Comparison of ENCODE assay signal across 1 cellular context in the genomic region with DNA sequence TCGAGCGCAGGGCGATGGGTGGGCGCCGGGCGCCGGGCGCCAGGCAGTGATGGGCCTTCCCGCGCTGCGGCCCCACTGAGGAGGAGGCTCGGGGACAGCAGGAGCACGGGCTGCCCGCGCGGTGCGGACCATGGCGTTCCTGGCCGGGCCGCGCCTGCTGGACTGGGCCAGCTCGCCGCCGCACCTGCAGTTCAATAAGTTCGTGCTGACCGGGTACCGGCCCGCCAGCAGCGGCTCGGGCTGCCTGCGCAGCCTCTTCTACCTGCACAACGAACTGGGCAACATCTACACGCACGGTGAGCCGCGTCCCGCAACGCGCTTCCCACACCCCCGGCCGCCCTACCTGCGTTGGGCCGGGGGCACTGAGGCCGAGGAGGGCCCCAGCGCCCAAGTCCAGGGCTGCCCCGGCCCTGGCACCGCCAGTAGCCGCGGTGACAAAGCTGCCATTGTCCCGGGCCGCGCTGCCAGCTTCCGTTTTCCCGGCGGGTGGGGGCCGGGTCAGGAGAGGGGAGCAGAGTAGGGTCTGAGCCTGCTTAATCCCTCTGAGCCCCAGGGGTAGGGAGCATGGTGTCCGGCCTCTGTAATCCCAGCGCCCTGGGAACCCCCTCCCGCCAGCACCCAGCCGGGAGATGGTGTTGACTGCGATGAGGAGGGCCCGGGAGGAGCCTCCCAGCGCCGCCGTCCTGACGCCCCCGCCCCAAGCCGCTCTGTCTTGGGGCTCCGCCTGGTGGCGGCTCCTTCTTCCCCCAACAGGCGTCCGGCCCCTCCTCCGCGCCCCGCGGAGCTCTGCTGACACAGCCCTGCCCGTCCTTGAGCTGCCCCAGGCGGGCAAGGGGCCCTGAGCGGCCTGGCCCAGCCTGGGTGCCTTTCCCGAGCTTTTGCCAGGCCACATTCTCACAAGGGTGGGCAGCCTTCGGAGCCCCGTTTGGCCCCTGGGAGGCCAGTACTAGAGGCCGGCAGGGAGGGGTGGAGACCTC.
TF ChIP-seq lines count a peak whose summit lies in the region.

No MANE protein-coding gene starts in this region.

TF ChIP-seq in HepG2, 621 proteins besides CTCF, POLR2A, EP300 and RAD21 (continued from another document and continues in another):
- no peak for TF ChIP-seq PRDM10 (CRISPR knock-in tag; IDR thresholded peaks at IDR 0.05; ENCODE audit: low read depth)
- no peak; the same call in 1 of the 2 replicates for TF ChIP-seq KMT2B (CRISPR knock-in tag; IDR thresholded peaks at IDR 0.05)
- TF ChIP-seq, protein P1, sequence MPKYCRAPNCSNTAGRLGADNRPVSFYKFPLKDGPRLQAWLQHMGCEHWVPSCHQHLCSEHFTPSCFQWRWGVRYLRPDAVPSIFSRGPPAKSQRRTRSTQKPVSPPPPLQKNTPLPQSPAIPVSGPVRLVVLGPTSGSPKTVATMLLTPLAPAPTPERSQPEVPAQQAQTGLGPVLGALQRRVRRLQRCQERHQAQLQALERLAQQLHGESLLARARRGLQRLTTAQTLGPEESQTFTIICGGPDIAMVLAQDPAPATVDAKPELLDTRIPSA (CRISPR knock-in tag; IDR thresholded peaks at IDR 0.05; ENCODE audit: borderline replicate concordance), result no peak
- TF ChIP-seq KLF16 (CRISPR knock-in tag; IDR thresholded peaks at IDR 0.05), result peak in 1 of 2 experiments; percentile 66; a peak in 1 of 4 replicates
- TF ChIP-seq FIP1L1 (IDR thresholded peaks at IDR 0.05; ENCODE audit: borderline replicate concordance, insufficient read depth, low read depth, low read length), result no peak
- no peak for TF ChIP-seq SSRP1 (CRISPR knock-in tag; IDR thresholded peaks at IDR 0.05)
- TF ChIP-seq, protein P2, sequence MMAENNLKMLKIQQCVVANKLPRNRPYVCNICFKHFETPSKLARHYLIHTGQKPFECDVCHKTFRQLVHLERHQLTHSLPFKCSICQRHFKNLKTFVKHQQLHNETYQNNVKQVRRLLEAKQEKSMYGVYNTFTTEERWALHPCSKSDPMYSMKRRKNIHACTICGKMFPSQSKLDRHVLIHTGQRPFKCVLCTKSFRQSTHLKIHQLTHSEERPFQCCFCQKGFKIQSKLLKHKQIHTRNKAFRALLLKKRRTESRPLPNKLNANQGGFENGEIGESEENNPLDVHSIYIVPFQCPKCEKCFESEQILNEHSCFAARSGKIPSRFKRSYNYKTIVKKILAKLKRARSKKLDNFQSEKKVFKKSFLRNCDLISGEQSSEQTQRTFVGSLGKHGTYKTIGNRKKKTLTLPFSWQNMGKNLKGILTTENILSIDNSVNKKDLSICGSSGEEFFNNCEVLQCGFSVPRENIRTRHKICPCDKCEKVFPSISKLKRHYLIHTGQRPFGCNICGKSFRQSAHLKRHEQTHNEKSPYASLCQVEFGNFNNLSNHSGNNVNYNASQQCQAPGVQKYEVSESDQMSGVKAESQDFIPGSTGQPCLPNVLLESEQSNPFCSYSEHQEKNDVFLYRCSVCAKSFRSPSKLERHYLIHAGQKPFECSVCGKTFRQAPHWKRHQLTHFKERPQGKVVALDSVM (CRISPR knock-in tag; IDR thresholded peaks at IDR 0.05), result peak; percentile 65; the same call in 1 of the 2 replicates
- TF ChIP-seq, protein P3, sequence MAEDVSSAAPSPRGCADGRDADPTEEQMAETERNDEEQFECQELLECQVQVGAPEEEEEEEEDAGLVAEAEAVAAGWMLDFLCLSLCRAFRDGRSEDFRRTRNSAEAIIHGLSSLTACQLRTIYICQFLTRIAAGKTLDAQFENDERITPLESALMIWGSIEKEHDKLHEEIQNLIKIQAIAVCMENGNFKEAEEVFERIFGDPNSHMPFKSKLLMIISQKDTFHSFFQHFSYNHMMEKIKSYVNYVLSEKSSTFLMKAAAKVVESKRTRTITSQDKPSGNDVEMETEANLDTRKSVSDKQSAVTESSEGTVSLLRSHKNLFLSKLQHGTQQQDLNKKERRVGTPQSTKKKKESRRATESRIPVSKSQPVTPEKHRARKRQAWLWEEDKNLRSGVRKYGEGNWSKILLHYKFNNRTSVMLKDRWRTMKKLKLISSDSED (CRISPR knock-in tag; IDR thresholded peaks at IDR 0.05), result no peak
- TF ChIP-seq HES4 (CRISPR knock-in tag; IDR thresholded peaks at IDR 0.05; ENCODE audit: borderline replicate concordance), result peak; percentile 84
- TF ChIP-seq XRCC5 (optimal IDR thresholded peaks at IDR 0.05; ENCODE audit: low read length), result peak; percentile 60
- TF ChIP-seq ZBTB49 (CRISPR knock-in tag; IDR thresholded peaks at IDR 0.05; ENCODE audit: borderline replicate concordance), result no peak
- no peak for TF ChIP-seq ARID2 (CRISPR knock-in tag; IDR thresholded peaks at IDR 0.05; ENCODE audit: borderline replicate concordance)
- TF ChIP-seq ZNF335 (CRISPR knock-in tag; IDR thresholded peaks at IDR 0.05), result no peak
- peak; percentile 20 for TF ChIP-seq TBL1XR1 (IDR thresholded peaks at IDR 0.05; ENCODE audit: borderline replicate concordance, low read length, partially characterized antibody)
- TF ChIP-seq KMT2A (CRISPR knock-in tag; IDR thresholded peaks at IDR 0.05), result peak; percentile 22; the same call in 1 of the 2 replicates
- no peak for TF ChIP-seq MXI1 (IDR thresholded peaks at IDR 0.05; ENCODE audit: borderline replicate concordance, low read depth, low read length)
- peak; percentile 69; the same call in 1 of the 2 replicates for TF ChIP-seq NKX3-1 (CRISPR knock-in tag; IDR thresholded peaks at IDR 0.05)
- TF ChIP-seq CBX5 (CRISPR knock-in tag; IDR thresholded peaks at IDR 0.05; ENCODE audit: borderline replicate concordance), result no peak
- no peak for TF ChIP-seq FOXA1 (IDR thresholded peaks at IDR 0.05)
- 0 out of 2 replicates have a peak, but pooled peaks have one; percentile 6 for TF ChIP-seq FOXA1 (CRISPR knock-in tag; IDR thresholded peaks at IDR 0.05)
- TF ChIP-seq, protein P4, sequence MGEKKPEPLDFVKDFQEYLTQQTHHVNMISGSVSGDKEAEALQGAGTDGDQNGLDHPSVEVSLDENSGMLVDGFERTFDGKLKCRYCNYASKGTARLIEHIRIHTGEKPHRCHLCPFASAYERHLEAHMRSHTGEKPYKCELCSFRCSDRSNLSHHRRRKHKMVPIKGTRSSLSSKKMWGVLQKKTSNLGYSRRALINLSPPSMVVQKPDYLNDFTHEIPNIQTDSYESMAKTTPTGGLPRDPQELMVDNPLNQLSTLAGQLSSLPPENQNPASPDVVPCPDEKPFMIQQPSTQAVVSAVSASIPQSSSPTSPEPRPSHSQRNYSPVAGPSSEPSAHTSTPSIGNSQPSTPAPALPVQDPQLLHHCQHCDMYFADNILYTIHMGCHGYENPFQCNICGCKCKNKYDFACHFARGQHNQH (CRISPR knock-in tag; IDR thresholded peaks at IDR 0.05), result peak; percentile 25; the same call in 1 of the 2 replicates
- TF ChIP-seq, protein P5, sequence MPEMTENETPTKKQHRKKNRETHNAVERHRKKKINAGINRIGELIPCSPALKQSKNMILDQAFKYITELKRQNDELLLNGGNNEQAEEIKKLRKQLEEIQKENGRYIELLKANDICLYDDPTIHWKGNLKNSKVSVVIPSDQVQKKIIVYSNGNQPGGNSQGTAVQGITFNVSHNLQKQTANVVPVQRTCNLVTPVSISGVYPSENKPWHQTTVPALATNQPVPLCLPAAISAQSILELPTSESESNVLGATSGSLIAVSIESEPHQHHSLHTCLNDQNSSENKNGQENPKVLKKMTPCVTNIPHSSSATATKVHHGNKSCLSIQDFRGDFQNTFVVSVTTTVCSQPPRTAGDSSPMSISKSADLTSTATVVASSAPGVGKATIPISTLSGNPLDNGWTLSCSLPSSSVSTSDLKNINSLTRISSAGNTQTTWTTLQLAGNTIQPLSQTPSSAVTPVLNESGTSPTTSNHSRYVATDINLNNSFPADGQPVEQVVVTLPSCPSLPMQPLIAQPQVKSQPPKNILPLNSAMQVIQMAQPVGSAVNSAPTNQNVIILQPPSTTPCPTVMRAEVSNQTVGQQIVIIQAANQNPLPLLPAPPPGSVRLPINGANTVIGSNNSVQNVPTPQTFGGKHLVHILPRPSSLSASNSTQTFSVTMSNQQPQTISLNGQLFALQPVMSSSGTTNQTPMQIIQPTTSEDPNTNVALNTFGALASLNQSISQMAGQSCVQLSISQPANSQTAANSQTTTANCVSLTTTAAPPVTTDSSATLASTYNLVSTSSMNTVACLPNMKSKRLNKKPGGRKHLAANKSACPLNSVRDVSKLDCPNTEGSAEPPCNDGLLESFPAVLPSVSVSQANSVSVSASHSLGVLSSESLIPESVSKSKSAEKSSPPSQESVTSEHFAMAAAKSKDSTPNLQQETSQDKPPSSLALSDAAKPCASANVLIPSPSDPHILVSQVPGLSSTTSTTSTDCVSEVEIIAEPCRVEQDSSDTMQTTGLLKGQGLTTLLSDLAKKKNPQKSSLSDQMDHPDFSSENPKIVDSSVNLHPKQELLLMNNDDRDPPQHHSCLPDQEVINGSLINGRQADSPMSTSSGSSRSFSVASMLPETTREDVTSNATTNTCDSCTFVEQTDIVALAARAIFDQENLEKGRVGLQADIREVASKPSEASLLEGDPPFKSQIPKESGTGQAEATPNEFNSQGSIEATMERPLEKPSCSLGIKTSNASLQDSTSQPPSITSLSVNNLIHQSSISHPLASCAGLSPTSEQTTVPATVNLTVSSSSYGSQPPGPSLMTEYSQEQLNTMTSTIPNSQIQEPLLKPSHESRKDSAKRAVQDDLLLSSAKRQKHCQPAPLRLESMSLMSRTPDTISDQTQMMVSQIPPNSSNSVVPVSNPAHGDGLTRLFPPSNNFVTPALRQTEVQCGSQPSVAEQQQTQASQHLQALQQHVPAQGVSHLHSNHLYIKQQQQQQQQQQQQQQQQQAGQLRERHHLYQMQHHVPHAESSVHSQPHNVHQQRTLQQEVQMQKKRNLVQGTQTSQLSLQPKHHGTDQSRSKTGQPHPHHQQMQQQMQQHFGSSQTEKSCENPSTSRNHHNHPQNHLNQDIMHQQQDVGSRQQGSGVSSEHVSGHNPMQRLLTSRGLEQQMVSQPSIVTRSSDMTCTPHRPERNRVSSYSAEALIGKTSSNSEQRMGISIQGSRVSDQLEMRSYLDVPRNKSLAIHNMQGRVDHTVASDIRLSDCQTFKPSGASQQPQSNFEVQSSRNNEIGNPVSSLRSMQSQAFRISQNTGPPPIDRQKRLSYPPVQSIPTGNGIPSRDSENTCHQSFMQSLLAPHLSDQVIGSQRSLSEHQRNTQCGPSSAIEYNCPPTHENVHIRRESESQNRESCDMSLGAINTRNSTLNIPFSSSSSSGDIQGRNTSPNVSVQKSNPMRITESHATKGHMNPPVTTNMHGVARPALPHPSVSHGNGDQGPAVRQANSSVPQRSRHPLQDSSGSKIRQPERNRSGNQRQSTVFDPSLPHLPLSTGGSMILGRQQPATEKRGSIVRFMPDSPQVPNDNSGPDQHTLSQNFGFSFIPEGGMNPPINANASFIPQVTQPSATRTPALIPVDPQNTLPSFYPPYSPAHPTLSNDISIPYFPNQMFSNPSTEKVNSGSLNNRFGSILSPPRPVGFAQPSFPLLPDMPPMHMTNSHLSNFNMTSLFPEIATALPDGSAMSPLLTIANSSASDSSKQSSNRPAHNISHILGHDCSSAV (CRISPR knock-in tag; IDR thresholded peaks at IDR 0.05; ENCODE audit: borderline replicate concordance), result no peak
- TF ChIP-seq NR2F2 (IDR thresholded peaks at IDR 0.05; ENCODE audit: borderline replicate concordance, low read depth), result no peak
- TF ChIP-seq CHCHD3 (CRISPR knock-in tag; IDR thresholded peaks at IDR 0.05), result no peak
- TF ChIP-seq FOXJ3 (CRISPR knock-in tag; IDR thresholded peaks at IDR 0.05; ENCODE audit: borderline replicate concordance), result no peak
- no peak for TF ChIP-seq DZIP1 (CRISPR knock-in tag; IDR thresholded peaks at IDR 0.05)
